In the genomic region with DNA sequence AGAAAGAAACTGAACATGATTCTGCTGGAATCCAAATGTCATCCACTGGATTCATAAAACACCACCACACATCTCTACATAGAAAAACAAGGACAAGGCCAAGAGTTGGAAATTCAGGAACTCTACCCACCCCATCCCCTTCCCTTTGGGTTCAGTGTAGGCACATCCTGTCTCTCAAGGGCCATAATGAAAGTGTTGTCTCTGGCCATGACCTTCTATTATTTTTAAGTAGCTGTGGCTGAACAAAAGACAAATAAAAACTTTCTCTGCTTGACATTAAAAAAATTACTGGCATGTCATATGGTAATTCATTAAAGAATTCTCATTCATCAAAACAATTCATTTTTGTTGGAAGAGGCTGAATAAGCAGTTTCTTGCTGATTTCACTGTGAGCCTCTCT, we compare ENCODE assay signal across 24 cellular contexts. TPM values are rescaled to one million over a fixed set of nuclear protein-coding genes. Genes with fewer than 3 reads are reported as not detected.
DNase-seq lines count a peak whose midpoint lies in the region; ATAC-seq and TF ChIP-seq lines count a peak whose summit lies in the region.
"Had no signal": no experiment of that assay in that cellular context is flagged by ENCODE, and none has a peak within 500 bp of the region (broad histone marks: within the 10 kb centered on the region; RNA-seq: fewer than 3 reads in every experiment).

No MANE protein-coding gene starts in this region.

- no peak overlapping the region for H3K4me3 ChIP-seq in OCI-LY3 (ENCODE audit: low read length)
- H3K4me3 ChIP-seq: BLaER1, GM12878 had no signal

- no peaks in the 10 kb centered on the region for H4K20me1 ChIP-seq in OCI-LY3 (ENCODE audit: insufficient read depth, low read length)
- H4K20me1 ChIP-seq: BLaER1 had no signal

- peak; percentile 55 for ATAC-seq in sciatic nerve
- no peak for ATAC-seq in stimulated activated memory B cell treated with anti-CD40 and anti-IgM and Interleukin-4, amounts not matched to agents 10 μg/mL and 1 μg/mL and 100 μg/mL, for 72 hours
- ATAC-seq in stimulated activated naive CD8-positive, alpha-beta T cell treated with anti-CD3 and anti-CD28 coated beads, Interleukin-15, Interleukin-2, amounts not matched to agents 100 U/mL and 50 U/mL, for 24 hours = no peak
- ATAC-seq: CD8-positive, alpha-beta T cell; GM12878 had no signal

- peak; percentile 7 for DNase-seq in dermis blood vessel endothelial cell
- peak; percentile 50 for DNase-seq in epidermal melanocyte (ENCODE audit: insufficient read length, low spot score)
- DNase-seq in sciatic nerve (ENCODE audit: low spot score) = no peak
- DNase-seq in mesothelial cell of epicardium (ENCODE audit: low spot score in 2 of 2, unreplicated experiment in 2 of 2) = no peak
- no peak for DNase-seq in stimulated activated naive CD8-positive, alpha-beta T cell treated with anti-CD3 and anti-CD28 coated beads, Interleukin-15, Interleukin-2, amounts not matched to agents 100 U/mL and 50 U/mL, for 24 hours
- no peak for DNase-seq in NCI-H446 treated with DMSO at 0.1 percent for 48 hours (lab: John Stamatoyannopoulos, UW)
- DNase-seq: 8988T; ACHN; BE2C; C1 segment of cervical spinal cord; CD4-positive, alpha-beta T cell; CD8-positive, alpha-beta T cell; COR-L47; DMS 273 treated with DMSO at 0.1 percent for 48 hours; DMS153; DMS53; DMS79; DND-41; EL; GDM1 had no signal

- no peaks in the 10 kb centered on the region for H3K9me3 ChIP-seq in OCI-LY3 (ENCODE audit: insufficient read depth, low read length)
- H3K9me3 ChIP-seq: BE2C had no signal

- no peak overlapping the region for H3K27ac ChIP-seq in OCI-LY3 (ENCODE audit: low read length)
- H3K27ac ChIP-seq: BLaER1 had no signal

- peaks cover 3% of the 10 kb centered on the region for H3K36me3 Mint-ChIP-seq in mesothelial cell of epicardium
- no peaks in the 10 kb centered on the region for H3K36me3 Mint-ChIP-seq in stimulated activated memory B cell treated with anti-CD40 and anti-IgM and Interleukin-4, amounts not matched to agents 10 μg/mL and 1 μg/mL and 100 μg/mL, for 72 hours
- H3K36me3 Mint-ChIP-seq: CD8-positive, alpha-beta T cell had no signal

- H3K4me1 Mint-ChIP-seq in mesothelial cell of epicardium = no peaks in the 10 kb centered on the region
- no peaks in the 10 kb centered on the region for H3K4me1 Mint-ChIP-seq in stimulated activated memory B cell treated with anti-CD40 and anti-IgM and Interleukin-4, amounts not matched to agents 10 μg/mL and 1 μg/mL and 100 μg/mL, for 72 hours

- H3K4me3 Mint-ChIP-seq in mesothelial cell of epicardium = no peak overlapping the region
- no peak overlapping the region for H3K4me3 Mint-ChIP-seq in stimulated activated memory B cell treated with anti-CD40 and anti-IgM and Interleukin-4, amounts not matched to agents 10 μg/mL and 1 μg/mL and 100 μg/mL, for 72 hours
- H3K4me3 Mint-ChIP-seq: CD4-positive, alpha-beta T cell; CD8-positive, alpha-beta T cell had no signal

- H3K27me3 Mint-ChIP-seq in mesothelial cell of epicardium (ENCODE audit: low read depth) = no peaks in the 10 kb centered on the region
- peaks cover 20% of the 10 kb centered on the region for H3K27me3 Mint-ChIP-seq in stimulated activated memory B cell treated with anti-CD40 and anti-IgM and Interleukin-4, amounts not matched to agents 10 μg/mL and 1 μg/mL and 100 μg/mL, for 72 hours
- H3K27me3 Mint-ChIP-seq: CD4-positive, alpha-beta T cell had no signal

- peaks cover 7% of the 10 kb centered on the region for H3K4me1 ChIP-seq in OCI-LY3 (ENCODE audit: low read length)
- H3K4me1 ChIP-seq: BE2C had no signal

- intact Hi-C loops in sciatic nerve (cut with DNase I) = no loop called here

- H3K9ac ChIP-seq in OCI-LY3 (ENCODE audit: low read length) = no peak overlapping the region
- H3K9ac ChIP-seq: BLaER1 had no signal

- H3K9me3 Mint-ChIP-seq in mesothelial cell of epicardium = peaks cover 5% of the 10 kb centered on the region
- peaks cover 6% of the 10 kb centered on the region for H3K9me3 Mint-ChIP-seq in stimulated activated memory B cell treated with anti-CD40 and anti-IgM and Interleukin-4, amounts not matched to agents 10 μg/mL and 1 μg/mL and 100 μg/mL, for 72 hours
- H3K9me3 Mint-ChIP-seq: CD4-positive, alpha-beta T cell had no signal

- no peak overlapping the region for H3K27ac Mint-ChIP-seq in mesothelial cell of epicardium
- no peak overlapping the region for H3K27ac Mint-ChIP-seq in stimulated activated memory B cell treated with anti-CD40 and anti-IgM and Interleukin-4, amounts not matched to agents 10 μg/mL and 1 μg/mL and 100 μg/mL, for 72 hours
- H3K27ac Mint-ChIP-seq: CD4-positive, alpha-beta T cell; CD8-positive, alpha-beta T cell had no signal

- no peak overlapping the region for H2AFZ ChIP-seq in OCI-LY3 (ENCODE audit: low read depth, low read length)

- H3K4me2 ChIP-seq in OCI-LY3 (ENCODE audit: low read length) = peak overlapping the region; percentile 12; the same call in 1 of the 2 replicates
- H3K4me2 ChIP-seq: BLaER1 had no signal

- no peaks in the 10 kb centered on the region for H3K79me2 ChIP-seq in OCI-LY3 (ENCODE audit: low read length)

- no peaks in the 10 kb centered on the region for H3K36me3 ChIP-seq in OCI-LY3 (replicated peaks; ENCODE audit: low read depth, low read length)
- H3K36me3 ChIP-seq: BE2C, BLaER1 had no signal

- TF ChIP-seq CTCF in OCI-LY3 (IDR thresholded peaks at IDR 0.05; ENCODE audit: low read depth, low read length) = no peak
- no peak for TF ChIP-seq CTCF in mesothelial cell of epicardium (IDR thresholded peaks at IDR 0.05; ENCODE audit: unreplicated experiment)

- H3K27me3 ChIP-seq in OCI-LY3 (ENCODE audit: low read depth, low read length) = no peaks in the 10 kb centered on the region
- H3K27me3 ChIP-seq: BE2C, BLaER1 had no signal

RNA-seq across cellular contexts. Expression of a gene that starts 54.9 kb away (rescaled TPM):
- 25.4 and 41.0 TPM in 2 replicates for total RNA-seq in dermis blood vessel endothelial cell
- total RNA-seq in sciatic nerve = 13.4 TPM
- 41.6 to 43.8 TPM (median 42.5 TPM) in 3 replicates for total RNA-seq in mesothelial cell of epicardium

Comparison
In these comparisons a context has a peak if more than half of its experiments do, and no peak if none do; other contexts are left out.
1. DNase-seq: peak in dermis blood vessel endothelial cell (single experiment) and epidermal melanocyte (single experiment); none in sciatic nerve (single experiment), mesothelial cell of epicardium (0 of 2), stimulated activated naive CD8-positive, alpha-beta T cell treated with anti-CD3 and anti-CD28 coated beads, Interleukin-15, Interleukin-2, amounts not matched to agents 100 U/mL and 50 U/mL, for 24 hours (single experiment) and NCI-H446 treated with DMSO at 0.1 percent for 48 hours (single experiment).